Comparison of ENCODE assay signal across 9 cellular contexts in the genomic region with DNA sequence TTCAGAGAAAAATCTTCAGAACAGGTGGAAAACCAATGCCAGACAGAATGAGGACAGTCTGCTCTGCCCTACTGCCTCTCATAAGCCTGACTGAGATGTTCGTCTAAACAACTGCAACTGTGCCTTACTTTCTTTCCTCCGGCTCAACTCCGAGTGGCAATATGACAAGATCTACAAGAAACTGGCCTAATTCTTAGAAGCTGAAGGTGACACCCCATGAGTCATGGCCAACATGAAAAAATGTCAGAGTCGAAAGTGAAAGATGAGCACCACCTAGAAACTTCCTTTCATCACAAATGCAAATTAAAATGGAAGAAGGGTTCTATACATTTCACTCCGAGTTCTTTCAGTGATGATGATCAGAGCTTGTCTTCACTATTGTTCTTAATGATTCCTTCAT. TPM values are rescaled to one million over a fixed set of nuclear protein-coding genes. Genes with fewer than 3 reads are reported as not detected.
DNase-seq lines count a peak whose midpoint lies in the region; ATAC-seq, FAIRE-seq and TF ChIP-seq lines count a peak whose summit lies in the region.
"Had no signal": no experiment of that assay in that cellular context is flagged by ENCODE, and none has a peak within 500 bp of the region (broad histone marks: within the 10 kb centered on the region; RNA-seq: fewer than 3 reads in every experiment).

No MANE protein-coding gene starts in this region.

- H3K27ac ChIP-seq in SJSA1 (peak overlapping the region; percentile 3; the same call in 1 of the 2 replicates), brain microvascular endothelial cell (no peak overlapping the region)

- in situ Hi-C loops in brain microvascular endothelial cell (cut with HindIII; ENCODE audit: low pct_ligation_motif_present, low sequenced_read_pairs), result no loop called here

- H3K36me3 ChIP-seq in SJSA1 (peaks cover 39% of the 10 kb centered on the region), brain microvascular endothelial cell (replicated peaks) (peaks cover 19% of the 10 kb centered on the region)

- FAIRE-seq in GM18507 (lab: Jason Lieb, UNC), result peak; percentile 80

- no peaks in the 10 kb centered on the region for H3K27me3 ChIP-seq in SJSA1 (replicated peaks)
- no peaks in the 10 kb centered on the region for H3K27me3 ChIP-seq in brain microvascular endothelial cell (replicated peaks)

- no peak for TF ChIP-seq CTCF in brain microvascular endothelial cell (IDR thresholded peaks at IDR 0.05; ENCODE audit: low read depth, low read length, missing control alignments)

- H3K9me3 ChIP-seq in SJSA1 (replicated peaks), result no peaks in the 10 kb centered on the region

- peak; percentile 81 for ATAC-seq in HG02870 (IDR thresholded peaks at IDR 0.05; ENCODE audit: unreplicated experiment)

- H3K4me3 ChIP-seq in SJSA1 (no peak overlapping the region), brain microvascular endothelial cell (ENCODE audit: low read depth, low read length) (no peak overlapping the region)

- peaks cover 26% of the 10 kb centered on the region for H3K4me1 ChIP-seq in SJSA1 (replicated peaks)

- DNase-seq in GM18507 (ENCODE audit: extremely low spot score, insufficient read length, low read depth) (no peak), SJSA1 (ENCODE audit: low read depth in 1 of 2, low spot score in 2 of 2) (no peak), brain microvascular endothelial cell (peak; percentile 47), NCI-H1694 (lab: John Stamatoyannopoulos, UW) (no peak), nucleus accumbens (lab: John Stamatoyannopoulos, UW) (no peak), ecto neural progenitor cell (ENCODE audit: low spot score) (no peak)
- peak; percentile 24 to 31 for DNase-seq in stimulated activated CD8-positive, alpha-beta memory T cell treated with anti-CD3 and anti-CD28 coated beads, Interleukin-2, amount 100 ng/mL, for 1 hour (ENCODE audit: low read depth in 2 of 2)

RNA-seq across cellular contexts. Expression of a gene that starts 12.9 kb away (rescaled TPM):
- 63.7 and 84.6 TPM in 2 replicates for total RNA-seq in SJSA1 (2014; rRNA removed; shearing (Covaris generic))

RNA-seq across cellular contexts. Expression of a gene that starts 43.5 kb away (rescaled TPM):
- 20.5 and 24.2 TPM in 2 replicates for total RNA-seq in SJSA1 (2014; rRNA removed; shearing (Covaris generic))

RNA-seq across cellular contexts. Expression of a gene that starts 58.3 kb away (rescaled TPM):
- total RNA-seq in SJSA1 (2014; rRNA removed; shearing (Covaris generic)), result not detected in 2 replicates
- total RNA-seq: fibroblast of lung had no signal

Comparison
In these comparisons a context has a peak if more than half of its experiments do, and no peak if none do; other contexts are left out.
1. DNase-seq: peak in brain microvascular endothelial cell (single experiment) and stimulated activated CD8-positive, alpha-beta memory T cell treated with anti-CD3 and anti-CD28 coated beads, Interleukin-2, amount 100 ng/mL, for 1 hour (2 of 2); none in GM18507 (single experiment), SJSA1 (0 of 2), NCI-H1694 (single experiment), nucleus accumbens (0 of 56) and ecto neural progenitor cell (single experiment).